Comparison of ENCODE assay signal across 14 cellular contexts in the genomic region with DNA sequence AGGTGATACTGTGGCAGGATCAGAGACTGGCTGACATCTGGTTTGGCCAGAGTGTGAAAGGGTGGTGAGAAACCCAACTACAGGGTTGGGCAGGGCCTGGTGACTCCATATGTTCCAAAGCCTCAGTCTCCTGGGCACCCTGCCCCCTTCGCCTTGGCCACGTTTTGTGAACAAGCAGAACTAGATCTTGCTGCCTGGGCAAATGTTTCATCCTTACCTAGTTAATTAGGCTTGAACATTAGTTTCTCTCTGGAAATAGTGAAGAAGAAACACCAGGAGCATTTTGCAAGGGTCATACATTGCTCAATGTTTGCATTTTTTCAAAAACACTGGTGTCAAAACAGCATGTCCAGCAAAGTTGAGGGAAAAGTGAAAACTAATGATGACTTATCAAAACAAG.
DNase-seq lines count a peak whose midpoint lies in the region; ATAC-seq and TF ChIP-seq lines count a peak whose summit lies in the region.
"Had no signal": no experiment of that assay in that cellular context is flagged by ENCODE, and none has a peak within 500 bp of the region (broad histone marks: within the 10 kb centered on the region; RNA-seq: fewer than 3 reads in every experiment).

No MANE protein-coding gene starts in this region.

- 75% methylated on average over 2 of the region's 2 CpGs for WGBS in hepatocyte (ENCODE audit: low lambda C conversion rate, missing lambda C conversion rate)

- TF ChIP-seq CTCF in RWPE2 (IDR thresholded peaks at IDR 0.05; ENCODE audit: poor library complexity, severe bottlenecking) (no peak), hepatocyte (IDR thresholded peaks at IDR 0.05; ENCODE audit: poor library complexity) (no peak), GM10266 (IDR thresholded peaks at IDR 0.05; ENCODE audit: control insufficient read depth, insufficient read depth, low read depth, missing control alignments) (no peak)

- H3K4me1 ChIP-seq in RWPE2 (ENCODE audit: insufficient read depth, poor library complexity, severe bottlenecking) (peaks cover 52% of the 10 kb centered on the region), hepatocyte (ENCODE audit: insufficient read depth) (peaks cover 12% of the 10 kb centered on the region)

- no peak overlapping the region for H3K27ac Mint-ChIP-seq in activated CD4-positive, alpha-beta T cell treated with anti-CD3 and anti-CD28 coated beads for 36 hours
- H3K27ac Mint-ChIP-seq in stimulated activated naive CD8-positive, alpha-beta T cell treated with anti-CD3 and anti-CD28 coated beads, Interleukin-15, amount 100 ng/mL, for 72 hours = no peak overlapping the region

- no peak overlapping the region for H3K4me2 ChIP-seq in hepatocyte

- no peaks in the 10 kb centered on the region for H3K9me2 ChIP-seq in hepatocyte (replicated peaks; ENCODE audit: insufficient read depth)

- H3K36me3 ChIP-seq in RWPE2 (ENCODE audit: low read depth) = no peaks in the 10 kb centered on the region
- H3K36me3 ChIP-seq in hepatocyte (replicated peaks; ENCODE audit: insufficient read depth, low read depth) = no peaks in the 10 kb centered on the region
- no peaks in the 10 kb centered on the region for H3K36me3 ChIP-seq in MG63
- H3K36me3 ChIP-seq: ovary had no signal

- no peaks in the 10 kb centered on the region for H3K9me3 Mint-ChIP-seq in activated CD4-positive, alpha-beta T cell treated with anti-CD3 and anti-CD28 coated beads for 36 hours (ENCODE audit: low read depth)
- no peaks in the 10 kb centered on the region for H3K9me3 Mint-ChIP-seq in stimulated activated naive CD8-positive, alpha-beta T cell treated with anti-CD3 and anti-CD28 coated beads, Interleukin-15, amount 100 ng/mL, for 72 hours

- H3K9me3 ChIP-seq in RWPE2 (ENCODE audit: severe bottlenecking) (no peaks in the 10 kb centered on the region), hepatocyte (ENCODE audit: low read depth) (no peaks in the 10 kb centered on the region), MG63 (no peaks in the 10 kb centered on the region)
- H3K9me3 ChIP-seq: ovary had no signal

- H3K27ac ChIP-seq in RWPE2 (ENCODE audit: poor library complexity, severe bottlenecking) (peak overlapping the region; percentile 24), hepatocyte (peak overlapping the region; percentile 8)
- H3K27ac ChIP-seq: ovary, SK-N-MC had no signal

- no peaks in the 10 kb centered on the region for H4K20me1 ChIP-seq in hepatocyte (ENCODE audit: insufficient read depth, poor library complexity, severe bottlenecking)

- H3K4me3 ChIP-seq in RWPE2 (ENCODE audit: severe bottlenecking) = no peak overlapping the region
- H3K4me3 ChIP-seq in hepatocyte = no peak overlapping the region
- no peak overlapping the region for H3K4me3 ChIP-seq in MG63
- H3K4me3 ChIP-seq: ovary, SK-N-MC had no signal

- H3K79me2 ChIP-seq in hepatocyte = no peaks in the 10 kb centered on the region

- no peak overlapping the region for H3K4me3 Mint-ChIP-seq in activated CD4-positive, alpha-beta T cell treated with anti-CD3 and anti-CD28 coated beads for 36 hours
- H3K4me3 Mint-ChIP-seq in stimulated activated naive CD8-positive, alpha-beta T cell treated with anti-CD3 and anti-CD28 coated beads, Interleukin-15, amount 100 ng/mL, for 72 hours = no peak overlapping the region

- DNase-seq in activated CD4-positive, alpha-beta T cell treated with anti-CD3 and anti-CD28 coated beads for 36 hours = peak; percentile 24
- no peak for DNase-seq in activated CD4-positive, alpha-beta T cell treated with anti-CD3 and anti-CD28 coated beads for 48 hours
- DNase-seq in RWPE2 (ENCODE audit: low spot score) = no peak
- no peak for DNase-seq in hepatocyte (ENCODE audit: low spot score)
- DNase-seq in stimulated activated naive CD8-positive, alpha-beta T cell treated with anti-CD3 and anti-CD28 coated beads, Interleukin-15, amount 100 ng/mL, for 72 hours = no peak
- DNase-seq in GM10266 (ENCODE audit: extremely low spot score) = no peak
- DNase-seq in activated T-cell treated with anti-CD3 and anti-CD28 coated beads, Interleukin-2, amount 50 U/mL, for 1 hour = no peak
- no peak for DNase-seq in MG63
- DNase-seq: activated CD4-positive, CD25-positive, alpha-beta regulatory T cell treated with anti-CD3 and anti-CD28 coated beads, Interleukin-2, amount 50 U/mL, for 72 hours; activated effector memory CD4-positive, alpha-beta T cell treated with anti-CD3 and anti-CD28 coated beads, Interleukin-2, amount 50 U/mL, for 16 hours; NCI-H1092 treated with DMSO at 0.1 percent for 48 hours; NCI-H526; ovary had no signal

- CTCF ChIA-PET in activated CD4-positive, alpha-beta T cell treated with anti-CD3 and anti-CD28 coated beads for 36 hours (lab: Charles Lee) = no interaction called here

- ATAC-seq in activated CD4-positive, alpha-beta T cell treated with anti-CD3 and anti-CD28 coated beads for 36 hours = peak; percentile 47
- ATAC-seq in RWPE2 (ENCODE audit: low read depth) = no peak
- ATAC-seq in stimulated activated naive CD8-positive, alpha-beta T cell treated with anti-CD3 and anti-CD28 coated beads, Interleukin-15, amount 100 ng/mL, for 72 hours = peak; percentile 55

- peaks cover 14% of the 10 kb centered on the region for H3K4me1 Mint-ChIP-seq in activated CD4-positive, alpha-beta T cell treated with anti-CD3 and anti-CD28 coated beads for 36 hours
- H3K4me1 Mint-ChIP-seq in stimulated activated naive CD8-positive, alpha-beta T cell treated with anti-CD3 and anti-CD28 coated beads, Interleukin-15, amount 100 ng/mL, for 72 hours = peaks cover 25% of the 10 kb centered on the region

- POLR2A ChIA-PET in activated CD4-positive, alpha-beta T cell treated with anti-CD3 and anti-CD28 coated beads for 36 hours (lab: Charles Lee) = no interaction called here

- H3K27me3 Mint-ChIP-seq in activated CD4-positive, alpha-beta T cell treated with anti-CD3 and anti-CD28 coated beads for 36 hours = peaks cover 2% of the 10 kb centered on the region
- no peaks in the 10 kb centered on the region for H3K27me3 Mint-ChIP-seq in stimulated activated naive CD8-positive, alpha-beta T cell treated with anti-CD3 and anti-CD28 coated beads, Interleukin-15, amount 100 ng/mL, for 72 hours

- intact Hi-C loops in activated CD4-positive, alpha-beta T cell treated with anti-CD3 and anti-CD28 coated beads for 36 hours (cut with DNase I, micrococcal nuclease) = loop anchor here in 1 of 2 experiments (10.0 kb wide), 1 partner anchor 96 kb away; no protein-coding TSS in a partner anchor

- H3K27me3 ChIP-seq in RWPE2 (ENCODE audit: insufficient read depth, poor library complexity, severe bottlenecking) = no peaks in the 10 kb centered on the region
- H3K27me3 ChIP-seq in hepatocyte = no peaks in the 10 kb centered on the region
- no peaks in the 10 kb centered on the region for H3K27me3 ChIP-seq in MG63
- H3K27me3 ChIP-seq: ovary had no signal

- H3K36me3 Mint-ChIP-seq in activated CD4-positive, alpha-beta T cell treated with anti-CD3 and anti-CD28 coated beads for 36 hours (ENCODE audit: low read depth) = no peaks in the 10 kb centered on the region

- no peak overlapping the region for H2AFZ ChIP-seq in hepatocyte
